In the genomic region with DNA sequence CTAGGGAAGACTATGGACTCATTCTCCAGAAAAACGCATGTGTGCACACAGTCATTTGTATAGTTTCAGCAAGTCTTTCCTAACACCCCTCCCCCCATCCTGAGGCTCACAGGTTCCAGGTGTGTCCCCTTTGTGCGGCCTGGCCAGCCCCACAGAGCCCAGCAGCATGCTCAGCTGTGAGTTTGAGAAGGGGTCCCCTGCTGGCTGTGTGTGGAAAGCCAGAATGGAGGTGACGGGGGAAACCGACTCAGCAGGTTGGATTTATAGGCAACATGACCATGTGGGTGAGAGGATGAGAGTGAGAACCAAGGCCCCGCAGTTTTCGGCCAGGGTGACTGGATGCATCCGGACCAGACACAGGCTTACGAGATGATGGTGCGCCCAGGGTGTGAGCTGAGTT, we compare ENCODE assay signal across 24 cellular contexts. TPM values are rescaled to one million over a fixed set of nuclear protein-coding genes. Genes with fewer than 3 reads are reported as not detected.
"Had no signal": no experiment of that assay in that cellular context is flagged by ENCODE, and none has a peak within 500 bp of the region (broad histone marks: within the 10 kb centered on the region; RNA-seq: fewer than 3 reads in every experiment).

No MANE protein-coding gene starts in this region.

- H3K27ac Mint-ChIP-seq: activated CD4-positive, alpha-beta memory T cell treated with anti-CD3 and anti-CD28 coated beads for 36 hours; activated naive CD8-positive, alpha-beta T cell treated with anti-CD3 and anti-CD28 coated beads for 36 hours; immature natural killer cell; mesothelial cell of epicardium; naive thymus-derived CD8-positive, alpha-beta T cell; stimulated activated naive B cell treated with anti-CD40 and anti-IgM and Interleukin-4, amounts not matched to agents 10 μg/mL and 1 μg/mL and 100 μg/mL, for 72 hours had no signal

- H3K4me3 Mint-ChIP-seq: activated CD4-positive, alpha-beta memory T cell treated with anti-CD3 and anti-CD28 coated beads for 36 hours; activated naive CD8-positive, alpha-beta T cell treated with anti-CD3 and anti-CD28 coated beads for 36 hours; immature natural killer cell; mesothelial cell of epicardium; naive thymus-derived CD8-positive, alpha-beta T cell; stimulated activated naive B cell treated with anti-CD40 and anti-IgM and Interleukin-4, amounts not matched to agents 10 μg/mL and 1 μg/mL and 100 μg/mL, for 72 hours had no signal

- H3K27ac ChIP-seq: colonic mucosa, ovary, right lobe of liver, testis, upper lobe of left lung had no signal

- ATAC-seq: heart left ventricle; left lung; naive thymus-derived CD8-positive, alpha-beta T cell; right lobe of liver; stimulated activated naive B cell treated with anti-CD40 and anti-IgM and Interleukin-4, amounts not matched to agents 10 μg/mL and 1 μg/mL and 100 μg/mL, for 72 hours had no signal

- H3K4me1 Mint-ChIP-seq: mesothelial cell of epicardium had no signal

- H3K4me3 ChIP-seq: colonic mucosa, heart left ventricle, left lung, lung, ovary, right lobe of liver, testis, upper lobe of left lung had no signal

- H3K36me3 Mint-ChIP-seq: activated CD4-positive, alpha-beta memory T cell treated with anti-CD3 and anti-CD28 coated beads for 36 hours; immature natural killer cell; mesothelial cell of epicardium; naive thymus-derived CD8-positive, alpha-beta T cell had no signal

- H3K4me1 ChIP-seq: colonic mucosa, right lobe of liver, testis had no signal

- H3K27me3 ChIP-seq: colonic mucosa, heart left ventricle, left lung, ovary, right lobe of liver, testis, upper lobe of left lung had no signal

- H3K36me3 ChIP-seq: colonic mucosa, heart left ventricle, left lung, ovary, right lobe of liver, upper lobe of left lung had no signal

- DNase-seq: activated CD4-positive, alpha-beta memory T cell treated with anti-CD3 and anti-CD28 coated beads for 36 hours; activated CD4-positive, alpha-beta T cell treated with anti-CD3 and anti-CD28 coated beads for 4 hours; activated CD4-positive, CD25-positive, alpha-beta regulatory T cell; activated naive CD4-positive, alpha-beta T cell treated with Interleukin-2 at 50 U/mL for 16 hours; activated naive CD8-positive, alpha-beta T cell treated with anti-CD3 and anti-CD28 coated beads for 36 hours; activated T-cell treated with anti-CD3 and anti-CD28 coated beads, Interleukin-2, amount 50 U/mL, for 48 hours; colonic mucosa; immature natural killer cell; kidney glomerular epithelial cell; left lung; naive thymus-derived CD8-positive, alpha-beta T cell; ovary; right lobe of liver; small intestine; stimulated activated naive B cell treated with anti-CD40 and anti-IgM and Interleukin-4, amounts not matched to agents 10 μg/mL and 1 μg/mL and 100 μg/mL, for 72 hours; T-helper 9 cell; testis; upper lobe of left lung had no signal

- H3K9me3 ChIP-seq: colonic mucosa, heart left ventricle, ovary, right lobe of liver, testis, upper lobe of left lung had no signal

- H3K9me3 Mint-ChIP-seq: activated naive CD8-positive, alpha-beta T cell treated with anti-CD3 and anti-CD28 coated beads for 36 hours; mesothelial cell of epicardium had no signal

- H3K27me3 Mint-ChIP-seq: activated CD4-positive, alpha-beta memory T cell treated with anti-CD3 and anti-CD28 coated beads for 36 hours; activated naive CD8-positive, alpha-beta T cell treated with anti-CD3 and anti-CD28 coated beads for 36 hours; naive thymus-derived CD8-positive, alpha-beta T cell; stimulated activated naive B cell treated with anti-CD40 and anti-IgM and Interleukin-4, amounts not matched to agents 10 μg/mL and 1 μg/mL and 100 μg/mL, for 72 hours had no signal

RNA-seq across cellular contexts. Expression of gene CLRN3, which starts 24.1 kb away (rescaled TPM):
- total RNA-seq: activated CD4-positive, alpha-beta memory T cell treated with anti-CD3 and anti-CD28 coated beads for 36 hours; activated naive CD8-positive, alpha-beta T cell treated with anti-CD3 and anti-CD28 coated beads for 36 hours; bronchial epithelial cell; fibroblast of villous mesenchyme; left lung; lung; mesothelial cell of epicardium; naive thymus-derived CD8-positive, alpha-beta T cell; T-helper 1 cell treated with Interleukin-12 subunit alpha and Interleukin-12 subunit beta and Interleukin-4 antibody, amounts not matched to agents 30 ng/mL and 1 ng/mL, for 36 hours had no signal
- polyA plus RNA-seq: heart left ventricle; immature natural killer cell; naive thymus-derived CD8-positive, alpha-beta T cell; ovary had no signal
